ENCODE assay signal across 8 cellular contexts in the genomic region with DNA sequence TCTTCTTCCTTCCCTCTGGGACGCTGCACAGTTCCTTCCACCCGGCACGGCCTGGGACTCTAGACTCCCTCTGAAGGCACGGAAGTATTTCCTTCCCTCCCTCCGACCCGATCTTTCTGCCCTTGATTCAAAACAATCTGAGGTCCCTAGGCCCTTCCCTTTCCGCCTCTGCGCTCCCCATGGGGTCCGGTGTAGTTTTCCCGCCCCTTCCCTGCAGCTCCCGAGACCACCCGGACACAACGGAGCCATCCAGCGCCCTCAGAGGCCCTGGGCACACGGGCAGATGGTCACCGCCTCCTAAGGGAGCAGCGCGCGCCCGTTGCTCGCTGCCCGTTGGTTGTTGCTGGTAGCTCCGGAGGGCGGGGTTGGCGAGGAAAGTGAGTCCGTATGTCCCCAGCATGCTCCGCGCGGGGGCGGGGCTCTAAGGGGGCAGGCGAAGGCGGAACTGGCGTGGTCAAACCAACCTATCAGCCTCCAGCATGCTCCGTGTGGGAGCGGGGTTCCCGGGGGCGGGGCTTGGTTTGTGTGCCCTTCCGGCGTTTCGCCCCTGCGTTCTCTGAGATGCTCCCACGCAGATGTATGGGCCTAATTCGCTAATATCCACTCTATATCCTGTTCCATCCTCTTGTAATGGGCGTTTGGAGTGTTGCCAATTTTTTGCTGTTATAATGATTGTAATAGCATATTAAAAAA. TPM values are rescaled to one million over a fixed set of nuclear protein-coding genes. Genes with fewer than 3 reads are reported as not detected.
DNase-seq lines count a peak whose midpoint lies in the region; ATAC-seq and TF ChIP-seq lines count a peak whose summit lies in the region.

No MANE protein-coding gene starts in this region.

- H3K27ac ChIP-seq in SK-N-MC (peak overlapping the region; percentile 93), suprapubic skin (peak overlapping the region; percentile 84)

- H3K9me3 Mint-ChIP-seq in activated naive CD4-positive, alpha-beta T cell treated with anti-CD3 and anti-CD28 coated beads, Interleukin-2, amount 50 U/mL, for 72 hours: no peaks in the 10 kb centered on the region

- WGBS in suprapubic skin: under 1% methylated on average over 37 of the region's 44 CpGs

- peak overlapping the region; percentile 93 for H3K9ac ChIP-seq in SK-N-MC (ENCODE audit: insufficient read length)

- TF ChIP-seq EP300 in suprapubic skin (IDR thresholded peaks at IDR 0.05): no peak

- TF ChIP-seq CTCF in suprapubic skin (IDR thresholded peaks at IDR 0.05): no peak

- H3K4me3 ChIP-seq in GM08714 (ENCODE audit: low read length) (peak overlapping the region; percentile 59), SK-N-MC (peak overlapping the region; percentile 80), suprapubic skin (peak overlapping the region; percentile 60)

- no peaks in the 10 kb centered on the region for H3K27me3 ChIP-seq in suprapubic skin

- no peaks in the 10 kb centered on the region for H3K36me3 ChIP-seq in SK-N-MC (ENCODE audit: insufficient read depth, low read length)
- no peaks in the 10 kb centered on the region for H3K36me3 ChIP-seq in suprapubic skin

- ATAC-seq in HG02588 (IDR thresholded peaks at IDR 0.05; ENCODE audit: unreplicated experiment): peak; percentile 94
- ATAC-seq in activated naive CD4-positive, alpha-beta T cell treated with anti-CD3 and anti-CD28 coated beads, Interleukin-2, amount 50 U/mL, for 72 hours: peak; percentile 99 to 100

- peak overlapping the region; percentile 94 to 98 for H3K27ac Mint-ChIP-seq in activated naive CD4-positive, alpha-beta T cell treated with anti-CD3 and anti-CD28 coated beads, Interleukin-2, amount 50 U/mL, for 72 hours

- H3K4me1 ChIP-seq in suprapubic skin: peaks cover 13% of the 10 kb centered on the region

- H3K36me3 Mint-ChIP-seq in activated naive CD4-positive, alpha-beta T cell treated with anti-CD3 and anti-CD28 coated beads, Interleukin-2, amount 50 U/mL, for 72 hours: peaks cover 4 to 5% of the 10 kb centered on the region in 2 donors

- H3K9me3 ChIP-seq in SK-N-MC (ENCODE audit: low read depth, low read length): no peaks in the 10 kb centered on the region
- no peaks in the 10 kb centered on the region for H3K9me3 ChIP-seq in suprapubic skin

- peak in 1 of 2 donors; percentile 60 for TF ChIP-seq POLR2A in suprapubic skin (IDR thresholded peaks at IDR 0.05)

- DNase-seq in NCI-H1048 (lab: John Stamatoyannopoulos, UW) (peak; percentile 98), SK-N-MC (ENCODE audit: low read depth, low spot score) (peak; percentile 86), glomerular endothelial cell (ENCODE audit: extremely low read depth, low read depth, low spot score) (peak; percentile 77), nucleus accumbens (lab: John Stamatoyannopoulos, UW) (peak; percentile 72 to 100 (median 98)), suprapubic skin (ENCODE audit: low spot score in 2 of 2) (peak; percentile 99 to 100)
- peak; percentile 99 for DNase-seq in activated naive CD4-positive, alpha-beta T cell treated with anti-CD3 and anti-CD28 coated beads, Interleukin-2, amount 50 U/mL, for 72 hours (ENCODE audit: low spot score in 2 of 2)

RNA-seq across cellular contexts. Expression of a gene that starts 19.6 kb away (rescaled TPM):
- total RNA-seq in activated naive CD4-positive, alpha-beta T cell treated with anti-CD3 and anti-CD28 coated beads, Interleukin-2, amount 50 U/mL, for 72 hours: 1,000 to 10,000 TPM in 1 of 2 donors, 100 to 1,000 TPM in 1; 919 to 1,364 TPM
- total RNA-seq in glomerular endothelial cell (628 and 690 TPM in 2 replicates), suprapubic skin (100 to 1,000 TPM; 261 to 363 (median 313) TPM)

RNA-seq across cellular contexts. Expression of a gene that starts 47.2 kb away (rescaled TPM):
- under 1 TPM in 1 of 2 donors, not detected in 1; 0.39 TPM for total RNA-seq in activated naive CD4-positive, alpha-beta T cell treated with anti-CD3 and anti-CD28 coated beads, Interleukin-2, amount 50 U/mL, for 72 hours
- 3.0 and 20.1 TPM in 2 replicates for total RNA-seq in glomerular endothelial cell
- 10 to 100 TPM in 1 of 4 donors, 1 to 10 TPM in 3; 3.2 to 13.5 (median 6.7) TPM for total RNA-seq in suprapubic skin

RNA-seq across cellular contexts. Expression of a gene that starts 52.9 kb away (rescaled TPM):
- 1 to 10 TPM; 1.9 to 2.8 TPM for total RNA-seq in activated naive CD4-positive, alpha-beta T cell treated with anti-CD3 and anti-CD28 coated beads, Interleukin-2, amount 50 U/mL, for 72 hours
- 2.6 TPM in 1 of 2 replicates, not detected in the other for total RNA-seq in glomerular endothelial cell
- 1 to 10 TPM in 3 of 4 donors, not detected in 1; 1.5 to 2.0 (median 2.0) TPM for total RNA-seq in suprapubic skin

RNA-seq across cellular contexts. Expression of a gene that starts 56.1 kb away (rescaled TPM):
- 1 to 10 TPM; 6.3 to 8.1 TPM for total RNA-seq in activated naive CD4-positive, alpha-beta T cell treated with anti-CD3 and anti-CD28 coated beads, Interleukin-2, amount 50 U/mL, for 72 hours
- total RNA-seq in glomerular endothelial cell (10.5 and 17.1 TPM in 2 replicates), suprapubic skin (10 to 100 TPM in 2 of 4 donors, 1 to 10 TPM in 2; 3.2 to 12.5 (median 8.7) TPM)

Comparison
In these comparisons a context has a peak if more than half of its experiments do, and no peak if none do; other contexts are left out.
1. Peak in every context shown above with its lines: DNase-seq, ATAC-seq, H3K4me3 ChIP-seq and H3K27ac ChIP-seq.